ENCODE assay signal across 33 cellular contexts in the genomic region with DNA sequence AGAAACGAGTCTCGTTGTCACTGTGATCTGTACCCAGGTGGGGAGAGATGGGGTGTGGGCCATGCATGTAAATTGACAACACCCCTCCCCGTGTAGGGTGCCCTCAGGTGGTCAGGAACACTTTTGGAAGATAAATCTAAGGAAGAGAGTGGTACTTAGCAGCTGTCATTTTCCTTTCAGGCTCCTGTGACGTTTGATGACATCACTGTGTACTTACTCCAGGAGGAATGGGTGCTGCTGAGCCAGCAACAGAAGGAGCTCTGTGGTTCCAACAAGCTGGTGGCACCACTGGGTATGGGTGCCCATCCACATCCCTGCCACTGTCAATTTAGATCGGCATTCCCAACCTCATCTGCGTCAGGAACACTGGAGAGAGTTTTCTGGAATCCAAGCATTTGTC.
"Had no signal": no experiment of that assay in that cellular context is flagged by ENCODE, and none has a peak within 500 bp of the region (broad histone marks: within the 10 kb centered on the region; RNA-seq: fewer than 3 reads in every experiment).

No MANE protein-coding gene starts in this region.

- ATAC-seq: activated naive CD8-positive, alpha-beta T cell treated with anti-CD3 and anti-CD28 coated beads, Interleukin-2, amount 50 U/mL, for 24 hours; activated T-cell treated with anti-CD3 and anti-CD28 coated beads, Interleukin-2, amount 50 U/mL, for 4 hours; SK-N-SH treated with all-trans-retinoic acid at 6 μM for 48 hours had no signal

- H2AFZ ChIP-seq: PC-9 had no signal

- H3K4me3 Mint-ChIP-seq: activated B cell treated with CpG ODN at 0.5 μM for 24 hours; activated CD4-positive, alpha-beta memory T cell treated with anti-CD3 and anti-CD28 coated beads for 36 hours; activated naive CD8-positive, alpha-beta T cell; activated naive CD8-positive, alpha-beta T cell treated with anti-CD3 and anti-CD28 coated beads, Interleukin-2, amount 50 U/mL, for 24 hours; activated T-helper 1 cell treated with anti-CD3 and anti-CD28 coated beads, Interleukin-12 subunit alpha, Interleukin-12 subunit beta, Interleukin-2, Interleukin-4 antibody, amounts not matched to agents 30 ng/mL and 10 ng/mL and 1 ng/mL, durations not matched to agents 14 hours and 24 hours and 36 hours; brain had no signal

- H3K27ac Mint-ChIP-seq: activated B cell treated with CpG ODN at 0.5 μM for 24 hours; activated CD4-positive, alpha-beta memory T cell treated with anti-CD3 and anti-CD28 coated beads for 36 hours; activated naive CD8-positive, alpha-beta T cell; activated naive CD8-positive, alpha-beta T cell treated with anti-CD3 and anti-CD28 coated beads, Interleukin-2, amount 50 U/mL, for 24 hours; activated T-helper 1 cell treated with anti-CD3 and anti-CD28 coated beads, Interleukin-12 subunit alpha, Interleukin-12 subunit beta, Interleukin-2, Interleukin-4 antibody, amounts not matched to agents 30 ng/mL and 10 ng/mL and 1 ng/mL, durations not matched to agents 14 hours and 24 hours and 36 hours had no signal

- H3K27me3 Mint-ChIP-seq: activated B cell treated with CpG ODN at 0.5 μM for 24 hours; activated CD4-positive, alpha-beta memory T cell treated with anti-CD3 and anti-CD28 coated beads for 36 hours; activated naive CD8-positive, alpha-beta T cell; activated naive CD8-positive, alpha-beta T cell treated with anti-CD3 and anti-CD28 coated beads, Interleukin-2, amount 50 U/mL, for 24 hours; brain had no signal

- DNase-seq: activated B cell treated with CpG ODN at 0.5 μM for 24 hours; activated CD4-positive, alpha-beta memory T cell treated with anti-CD3 and anti-CD28 coated beads for 36 hours; activated CD4-positive, alpha-beta T cell treated with anti-CD3 and anti-CD28 coated beads for 4 hours; activated CD4-positive, alpha-beta T cell treated with anti-CD3 and anti-CD28 coated beads, Interleukin-2, amount 50 U/mL, for 1 hour; activated CD4-positive, CD25-positive, alpha-beta regulatory T cell treated with anti-CD3 and anti-CD28 coated beads, Interleukin-2, amount 50 U/mL, for 72 hours; activated CD8-positive, alpha-beta memory T cell treated with anti-CD3 and anti-CD28 coated beads, Interleukin-2, amount 50 U/mL, for 4 hours; activated effector memory CD4-positive, alpha-beta T cell treated with Interleukin-2 at 50 U/mL for 16 hours; activated naive CD8-positive, alpha-beta T cell treated with anti-CD3 and anti-CD28 coated beads, Interleukin-2, amount 50 U/mL, for 24 hours; activated T-cell treated with anti-CD3 and anti-CD28 coated beads for 4 hours; activated T-cell treated with anti-CD3 and anti-CD28 coated beads, Interleukin-2, amount 50 U/mL, for 4 hours; anterior cingulate cortex; central memory CD4-positive, alpha-beta T cell; Karpas-422; KBM-7; MG63; NCI-H1048; NCI-H1436 treated with DMSO at 0.1 percent for 48 hours; NCI-H187; NCI-H2029 treated with DMSO at 0.1 percent for 48 hours; NCI-H226; NCI-H446 treated with DMSO at 0.1 percent for 48 hours; NCI-H524; PC-9; SIG-M5; T-helper 1 cell; T-helper 2 cell; T-helper 9 cell had no signal

- H3K4me3 ChIP-seq: MG63, PC-9 had no signal

- H3K36me3 ChIP-seq: MG63 had no signal

- H3K9me3 ChIP-seq: MG63 had no signal

- H3K27me3 ChIP-seq: MG63 had no signal

- H3K9me3 Mint-ChIP-seq: activated B cell treated with CpG ODN at 0.5 μM for 24 hours; activated CD4-positive, alpha-beta memory T cell treated with anti-CD3 and anti-CD28 coated beads for 36 hours; activated naive CD8-positive, alpha-beta T cell treated with anti-CD3 and anti-CD28 coated beads, Interleukin-2, amount 50 U/mL, for 24 hours; activated T-cell treated with anti-CD3 and anti-CD28 coated beads, Interleukin-2, amount 50 U/mL, for 4 hours; activated T-helper 1 cell treated with anti-CD3 and anti-CD28 coated beads, Interleukin-12 subunit alpha, Interleukin-12 subunit beta, Interleukin-2, Interleukin-4 antibody, amounts not matched to agents 30 ng/mL and 10 ng/mL and 1 ng/mL, durations not matched to agents 14 hours and 24 hours and 36 hours; brain had no signal

- H3K27ac ChIP-seq: PC-9, RWPE1, VCaP had no signal

- H3K4me2 ChIP-seq: PC-9 had no signal
